26 cellular contexts compared by ENCODE assay signal in genomic region chr6:41836660-41837052, GRCh38. TPM values are rescaled to one million over a fixed set of nuclear protein-coding genes. Genes with fewer than 3 reads are reported as not detected.
DNase-seq lines count a peak whose midpoint lies in the region; FAIRE-seq and TF ChIP-seq lines count a peak whose summit lies in the region.
"Had no signal": no experiment of that assay in that cellular context is flagged by ENCODE, and none has a peak within 500 bp of the region (broad histone marks: within the 10 kb centered on the region; RNA-seq: fewer than 3 reads in every experiment).

No MANE protein-coding gene starts in this region.

- no peaks in the 10 kb centered on the region for H3K36me3 ChIP-seq in ovary
- H3K36me3 ChIP-seq: esophagus muscularis mucosa had no signal

- intact Hi-C loops in ovary (cut with DNase I) = no loop called here

- H3K9me3 ChIP-seq in ovary = no peaks in the 10 kb centered on the region
- H3K9me3 ChIP-seq: esophagus muscularis mucosa had no signal

- H3K4me1 Mint-ChIP-seq in nephron progenitor cell = no peaks in the 10 kb centered on the region
- H3K4me1 Mint-ChIP-seq in endothelial cell (ENCODE audit: unreplicated experiment) = no peaks in the 10 kb centered on the region
- H3K4me1 Mint-ChIP-seq: activated B cell treated with CpG ODN at 0.5 μM for 24 hours had no signal

- H3K27me3 Mint-ChIP-seq in nephron progenitor cell (ENCODE audit: low read depth, poor library complexity) (no peaks in the 10 kb centered on the region), endothelial cell (ENCODE audit: unreplicated experiment) (no peaks in the 10 kb centered on the region)
- H3K27me3 Mint-ChIP-seq: activated B cell treated with CpG ODN at 0.5 μM for 24 hours; activated naive CD4-positive, alpha-beta T cell treated with anti-CD3 and anti-CD28 coated beads, Interleukin-2, amount 10 ng/mL, durations not matched to agents 7 days and 5 days; type B pancreatic cell had no signal

- peaks cover 68% of the 10 kb centered on the region for H3K36me3 Mint-ChIP-seq in nephron progenitor cell (ENCODE audit: low read depth)
- H3K36me3 Mint-ChIP-seq in endothelial cell (ENCODE audit: low read depth, unreplicated experiment) = no peaks in the 10 kb centered on the region
- H3K36me3 Mint-ChIP-seq: activated naive CD4-positive, alpha-beta T cell treated with anti-CD3 and anti-CD28 coated beads, Interleukin-2, amount 10 ng/mL, durations not matched to agents 7 days and 5 days; type B pancreatic cell had no signal

- WGBS in ovary, 3 donors = 87 to 97% (median 96%) methylated on average over 2 of the region's 2 CpGs

- no peak for TF ChIP-seq EP300 in ovary (IDR thresholded peaks at IDR 0.05)

- H3K27ac Mint-ChIP-seq in nephron progenitor cell (peak overlapping the region; percentile 6), endothelial cell (ENCODE audit: unreplicated experiment) (no peak overlapping the region)
- H3K27ac Mint-ChIP-seq: activated B cell treated with CpG ODN at 0.5 μM for 24 hours; activated naive CD4-positive, alpha-beta T cell treated with anti-CD3 and anti-CD28 coated beads, Interleukin-2, amount 10 ng/mL, durations not matched to agents 7 days and 5 days; activated T-cell treated with anti-CD3 and anti-CD28 coated beads, Interleukin-2, amount 50 U/mL, for 72 hours; type B pancreatic cell had no signal

- TF ChIP-seq CTCF in choroid plexus epithelial cell (conservative IDR thresholded peaks at IDR 0.05; ENCODE audit: low read depth, low read length) (no peak), nephron progenitor cell (IDR thresholded peaks at IDR 0.05) (no peak), ovary (IDR thresholded peaks at IDR 0.05) (no peak), endothelial cell (IDR thresholded peaks at IDR 0.05; ENCODE audit: unreplicated experiment) (no peak)

- TF ChIP-seq POLR2A in GM12891 (IDR thresholded peaks at IDR 0.05; ENCODE audit: low read depth, low read length) (no peak), ovary (IDR thresholded peaks at IDR 0.05) (no peak)

- no peak overlapping the region for H3K4me3 ChIP-seq in choroid plexus epithelial cell (ENCODE audit: low read depth, low read length)
- H3K4me3 ChIP-seq in ovary = no peak overlapping the region
- H3K4me3 ChIP-seq: esophagus muscularis mucosa had no signal

- H3K9me3 Mint-ChIP-seq in nephron progenitor cell (peaks cover 8% of the 10 kb centered on the region), endothelial cell (ENCODE audit: unreplicated experiment) (no peaks in the 10 kb centered on the region)
- H3K9me3 Mint-ChIP-seq: activated B cell treated with CpG ODN at 0.5 μM for 24 hours; activated naive CD4-positive, alpha-beta T cell treated with anti-CD3 and anti-CD28 coated beads, Interleukin-2, amount 10 ng/mL, durations not matched to agents 7 days and 5 days; activated T-cell treated with anti-CD3 and anti-CD28 coated beads, Interleukin-2, amount 50 U/mL, for 72 hours; type B pancreatic cell had no signal

- no peaks in the 10 kb centered on the region for H3K4me1 ChIP-seq in ovary (ENCODE audit: insufficient read depth)
- H3K4me1 ChIP-seq: esophagus muscularis mucosa had no signal

- FAIRE-seq in GM12891 (lab: Jason Lieb, UNC) = peak; percentile 26
- FAIRE-seq: keratinocyte had no signal

- H3K4me3 Mint-ChIP-seq in nephron progenitor cell (no peak overlapping the region), endothelial cell (ENCODE audit: unreplicated experiment) (no peak overlapping the region)
- H3K4me3 Mint-ChIP-seq: activated B cell treated with CpG ODN at 0.5 μM for 24 hours; activated naive CD4-positive, alpha-beta T cell treated with anti-CD3 and anti-CD28 coated beads, Interleukin-2, amount 10 ng/mL, durations not matched to agents 7 days and 5 days; activated T-cell treated with anti-CD3 and anti-CD28 coated beads, Interleukin-2, amount 50 U/mL, for 72 hours; type B pancreatic cell had no signal

- DNase-seq in GM12891 (ENCODE audit: insufficient read length, low spot score) (no peak), LHCN-M2 (ENCODE audit: low read depth) (peak; percentile 27), choroid plexus epithelial cell (ENCODE audit: low read depth) (peak; percentile 76), nephron progenitor cell (no peak), ovary (no peak), HuH-7 (ENCODE audit: low spot score) (no peak), endothelial cell (ENCODE audit: low spot score) (no peak)
- DNase-seq: activated B cell treated with CpG ODN at 0.5 μM for 24 hours; activated CD4-positive, alpha-beta T cell treated with anti-CD3 and anti-CD28 coated beads, Interleukin-2, amount 50 U/mL, for 1 hour; activated naive CD4-positive, alpha-beta T cell treated with anti-CD3 and anti-CD28 coated beads, Interleukin-2, amount 10 ng/mL, durations not matched to agents 7 days and 5 days; activated T-cell treated with anti-CD3 and anti-CD28 coated beads, Interleukin-2, amount 50 U/mL, for 72 hours; C1 segment of cervical spinal cord; DMS79; NCI-H1092; NCI-H187; NCI-H526; posterior cingulate gyrus; right cardiac atrium; SHP77 treated with DMSO at 0.1 percent for 48 hours; stimulated activated CD4-positive, alpha-beta T cell treated with anti-CD3 and anti-CD28 coated beads, Interleukin-12 subunit alpha, Interleukin-12 subunit beta, amount 100 ng/mL, for 4 hours; stimulated activated CD4-positive, alpha-beta T cell treated with anti-CD3 and anti-CD28 coated beads, Interleukin-4, amount 100 ng/mL, for 1 hour; substantia nigra had no signal

- no peak overlapping the region for H3K27ac ChIP-seq in ovary
- H3K27ac ChIP-seq: esophagus muscularis mucosa had no signal

- H3K27me3 ChIP-seq in ovary = no peaks in the 10 kb centered on the region
- H3K27me3 ChIP-seq: esophagus muscularis mucosa had no signal

TF ChIP-seq in GM12891, 5 proteins besides CTCF, POLR2A, EP300 and RAD21:
- TF ChIP-seq POU2F2 (IDR thresholded peaks at IDR 0.05; ENCODE audit: low read depth, low read length) (no peak), PAX5 (IDR thresholded peaks at IDR 0.05; ENCODE audit: insufficient read depth, low read length, severe bottlenecking) (no peak), SPI1 (IDR thresholded peaks at IDR 0.05; ENCODE audit: low read depth, low read length) (no peak), TAF1 (IDR thresholded peaks at IDR 0.05; ENCODE audit: low read depth, low read length) (no peak), POLR2AphosphoS5 (IDR thresholded peaks at IDR 0.05; ENCODE audit: low read depth, low read length) (no peak)

RNA-seq across cellular contexts. Expression of gene TOMM6, which starts 49.2 kb away (rescaled TPM):
- 436 TPM for polyA plus RNA-seq in GM12891 (2012; ENCODE audit: low read depth, missing spikeins)
- total RNA-seq in LHCN-M2 (2014; rRNA removed) (157 and 160 TPM in 2 replicates), ovary (100 to 1,000 TPM; 105 to 167 (median 144) TPM), endothelial cell (ENCODE audit: unreplicated experiment) (167 TPM)
- polyA plus RNA-seq in LHCN-M2 (2012) = 293 TPM
- 100 to 1,000 TPM; 210 to 244 TPM for polyA plus RNA-seq in ovary

RNA-seq across cellular contexts. Expression of gene PRICKLE4, which starts 56.1 kb away (rescaled TPM):
- not detected for polyA plus RNA-seq in GM12891 (2012; ENCODE audit: low read depth, missing spikeins)
- 1.7 and 3.1 TPM in 2 replicates for total RNA-seq in LHCN-M2 (2014; rRNA removed)
- polyA plus RNA-seq in LHCN-M2 (2012) = 0.68 TPM
- 1 to 10 TPM; 1.6 to 7.3 (median 3.7) TPM for total RNA-seq in ovary
- 1 to 10 TPM; 1.5 to 3.0 TPM for polyA plus RNA-seq in ovary
- 20.7 TPM for total RNA-seq in endothelial cell (ENCODE audit: unreplicated experiment)
- polyA plus RNA-seq: AG04450 had no signal

RNA-seq across cellular contexts. Expression of gene FRS3, which starts 57.0 kb away (rescaled TPM):
- polyA plus RNA-seq in GM12891 (2012; ENCODE audit: low read depth, missing spikeins) = 0.74 TPM
- 3.3 and 3.4 TPM in 2 replicates for total RNA-seq in LHCN-M2 (2014; rRNA removed)
- 2.9 TPM for polyA plus RNA-seq in LHCN-M2 (2012)
- 1 to 10 TPM; 2.6 to 8.4 (median 6.2) TPM for total RNA-seq in ovary
- 1 to 10 TPM in 1 of 2 donors, under 1 TPM in 1; 1.00 to 6.8 TPM for polyA plus RNA-seq in ovary
- 8.8 TPM for total RNA-seq in endothelial cell (ENCODE audit: unreplicated experiment)

RNA-seq across cellular contexts. Expression of gene USP49, which starts 58.5 kb away (rescaled TPM):
- 4.0 TPM for polyA plus RNA-seq in GM12891 (2012; ENCODE audit: low read depth, missing spikeins)
- total RNA-seq in LHCN-M2 (2014; rRNA removed) (1.6 and 1.7 TPM in 2 replicates), ovary (1 to 10 TPM; 2.4 to 5.1 (median 4.7) TPM), endothelial cell (ENCODE audit: unreplicated experiment) (7.1 TPM)
- polyA plus RNA-seq in LHCN-M2 (2012) = 1.9 TPM
- 1 to 10 TPM; 2.0 to 2.7 TPM for polyA plus RNA-seq in ovary

Comparison
In these comparisons a context has a peak if more than half of its experiments do, and no peak if none do; other contexts are left out.
1. DNase-seq: peak in LHCN-M2 (single experiment) and choroid plexus epithelial cell (single experiment); none in GM12891 (single experiment), nephron progenitor cell (single experiment), ovary (0 of 5), HuH-7 (single experiment) and endothelial cell (single experiment).